Comparison of ENCODE assay signal across 11 cellular contexts in the genomic region with DNA sequence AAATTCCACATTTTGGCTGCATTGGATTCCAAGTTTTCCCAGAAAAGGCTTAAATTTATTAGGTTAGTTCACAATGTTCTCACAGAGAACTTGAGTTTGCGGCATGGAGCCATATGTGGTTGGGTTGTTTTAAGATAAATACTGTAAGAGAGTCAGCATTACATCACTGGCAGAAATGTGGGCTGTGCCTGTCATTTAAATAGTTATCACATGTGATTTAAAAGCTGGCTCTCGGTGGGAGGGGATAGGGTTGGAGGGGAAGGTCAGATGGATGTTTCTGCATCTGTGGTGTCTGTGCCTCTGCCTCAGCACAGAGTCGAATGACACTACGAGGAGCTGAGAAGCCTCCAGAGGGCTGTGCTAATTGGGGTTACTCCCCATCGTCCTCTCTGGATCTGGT.
DNase-seq lines count a peak whose midpoint lies in the region; ATAC-seq and TF ChIP-seq lines count a peak whose summit lies in the region.
"Had no signal": no experiment of that assay in that cellular context is flagged by ENCODE, and none has a peak within 500 bp of the region (broad histone marks: within the 10 kb centered on the region; RNA-seq: fewer than 3 reads in every experiment).

No MANE protein-coding gene starts in this region.

- H3K4me1 ChIP-seq in left lung = no peaks in the 10 kb centered on the region
- H3K4me1 ChIP-seq in urinary bladder (ENCODE audit: insufficient read depth) = peaks cover 4% of the 10 kb centered on the region

- TF ChIP-seq CTCF in left lung (IDR thresholded peaks at IDR 0.05) = no peak

- H3K36me3 ChIP-seq in left lung = peaks cover 0 to 8% of the 10 kb centered on the region in 2 donors
- H3K36me3 ChIP-seq in urinary bladder (ENCODE audit: insufficient read depth) = no peaks in the 10 kb centered on the region

- no peaks in the 10 kb centered on the region for H3K27me3 Mint-ChIP-seq in activated T-cell treated with anti-CD3 and anti-CD28 coated beads, Interleukin-2, amount 50 U/mL, for 72 hours (ENCODE audit: low read depth)

- DNase-seq in activated T-cell treated with anti-CD3 and anti-CD28 coated beads, Interleukin-2, amount 50 U/mL, for 72 hours = no peak
- DNase-seq in activated T-cell treated with anti-CD3 and anti-CD28 coated beads for 4 hours (no peak), left lung (peak in 1 of 2 donors; percentile 39), Kasumi-1 (lab: John Stamatoyannopoulos, UW) (no peak)
- DNase-seq: SHP77 had no signal

- no peak for ATAC-seq in activated T-cell treated with anti-CD3 and anti-CD28 coated beads, Interleukin-2, amount 50 U/mL, for 72 hours (replicated peaks in 1 of 2)
- peak; percentile 69 for ATAC-seq in left lung
- ATAC-seq in GM19324 (IDR thresholded peaks at IDR 0.05; ENCODE audit: low FRiP score, unreplicated experiment) = no peak
- no peak for ATAC-seq in GM18870 (IDR thresholded peaks at IDR 0.05; ENCODE audit: unreplicated experiment)
- ATAC-seq: GM12878 had no signal

- H3K4me3 ChIP-seq in left lung = no peak overlapping the region
- no peak overlapping the region for H3K4me3 ChIP-seq in urinary bladder (ENCODE audit: low read depth, low read length)
- H3K4me3 ChIP-seq: GM12878, tibial nerve had no signal

- H3K4me1 Mint-ChIP-seq in activated T-cell treated with anti-CD3 and anti-CD28 coated beads, Interleukin-2, amount 50 U/mL, for 72 hours (ENCODE audit: low read depth) = peaks cover 11% of the 10 kb centered on the region

- no peaks in the 10 kb centered on the region for H3K27me3 ChIP-seq in left lung
- H3K27me3 ChIP-seq: tibial nerve had no signal

- H3K9me3 ChIP-seq in left lung = no peaks in the 10 kb centered on the region
- H3K9me3 ChIP-seq: tibial nerve had no signal

- H3K27ac ChIP-seq in cingulate gyrus (ENCODE audit: low read depth, low read length) = peak overlapping the region; percentile 69
- H3K27ac ChIP-seq in left lung = peak overlapping the region in 1 of 2 donors; percentile 69
- H3K27ac ChIP-seq in urinary bladder (ENCODE audit: low read depth) = peak overlapping the region; percentile 32

- 24% methylated on average over 5 of the region's 5 CpGs for WGBS in urinary bladder

- peak overlapping the region; percentile 20 for H3K27ac Mint-ChIP-seq in activated T-cell treated with anti-CD3 and anti-CD28 coated beads, Interleukin-2, amount 50 U/mL, for 72 hours

- no peak overlapping the region for H3K4me3 Mint-ChIP-seq in activated T-cell treated with anti-CD3 and anti-CD28 coated beads, Interleukin-2, amount 50 U/mL, for 72 hours

- intact Hi-C loops in left lung (cut with DNase I) = no loop called here

- H3K9me3 Mint-ChIP-seq in activated T-cell treated with anti-CD3 and anti-CD28 coated beads, Interleukin-2, amount 50 U/mL, for 72 hours = no peaks in the 10 kb centered on the region

- H3K36me3 Mint-ChIP-seq in activated T-cell treated with anti-CD3 and anti-CD28 coated beads, Interleukin-2, amount 50 U/mL, for 72 hours (ENCODE audit: insufficient read depth in 2 of 2) = peaks cover 0 to 2% of the 10 kb centered on the region in 2 donors
